ENCODE assay signal across 8 cellular contexts in the genomic region with DNA sequence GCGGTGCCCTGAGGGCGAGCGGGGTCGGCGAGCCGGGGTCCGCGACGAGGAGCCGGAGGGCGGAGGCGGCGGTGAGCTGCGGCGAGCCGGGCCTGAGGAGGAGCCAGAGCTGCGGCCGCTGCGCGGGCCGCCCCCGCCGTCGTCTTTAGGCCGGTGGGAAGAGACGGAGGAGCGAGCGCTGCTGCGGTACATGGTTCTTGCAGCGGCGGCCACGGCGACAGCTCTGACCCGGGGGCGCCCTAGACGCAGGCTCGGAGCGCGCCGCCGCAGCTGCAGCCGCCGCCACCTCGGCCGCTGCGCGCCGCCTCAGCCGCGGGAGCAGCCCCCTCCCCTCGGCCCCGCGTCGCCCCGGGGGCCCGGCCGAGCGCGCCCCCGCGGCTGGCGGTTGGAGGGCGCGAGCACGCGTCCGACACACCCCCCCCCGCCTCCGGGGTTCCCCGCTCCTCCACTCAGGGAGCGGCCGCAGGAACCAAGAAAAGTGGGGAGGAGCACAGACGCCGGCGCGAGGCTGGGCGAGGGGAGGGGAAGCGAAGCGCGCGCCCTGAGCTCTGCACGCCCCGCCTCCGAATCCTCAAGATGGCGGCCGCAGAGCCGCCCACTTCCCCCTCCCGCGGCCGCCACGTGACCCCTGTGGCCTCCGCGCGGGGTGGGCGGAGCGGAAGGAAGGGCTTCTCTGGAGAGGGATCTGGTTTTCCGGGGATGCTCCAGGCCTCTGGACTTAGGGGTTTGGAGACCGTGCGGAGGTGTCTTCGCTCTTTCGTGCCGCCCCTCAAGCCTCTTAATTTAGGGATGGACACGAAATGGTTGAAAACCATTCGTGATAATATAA. TPM values are rescaled to one million over a fixed set of nuclear protein-coding genes. Genes with fewer than 3 reads are reported as not detected.
A peak's percentile ranks its signal among the peaks of the same experiment; 100 is the strongest.
DNase-seq lines count a peak whose midpoint lies in the region; ATAC-seq, FAIRE-seq and TF ChIP-seq lines count a peak whose summit lies in the region.

A gene with protein sequence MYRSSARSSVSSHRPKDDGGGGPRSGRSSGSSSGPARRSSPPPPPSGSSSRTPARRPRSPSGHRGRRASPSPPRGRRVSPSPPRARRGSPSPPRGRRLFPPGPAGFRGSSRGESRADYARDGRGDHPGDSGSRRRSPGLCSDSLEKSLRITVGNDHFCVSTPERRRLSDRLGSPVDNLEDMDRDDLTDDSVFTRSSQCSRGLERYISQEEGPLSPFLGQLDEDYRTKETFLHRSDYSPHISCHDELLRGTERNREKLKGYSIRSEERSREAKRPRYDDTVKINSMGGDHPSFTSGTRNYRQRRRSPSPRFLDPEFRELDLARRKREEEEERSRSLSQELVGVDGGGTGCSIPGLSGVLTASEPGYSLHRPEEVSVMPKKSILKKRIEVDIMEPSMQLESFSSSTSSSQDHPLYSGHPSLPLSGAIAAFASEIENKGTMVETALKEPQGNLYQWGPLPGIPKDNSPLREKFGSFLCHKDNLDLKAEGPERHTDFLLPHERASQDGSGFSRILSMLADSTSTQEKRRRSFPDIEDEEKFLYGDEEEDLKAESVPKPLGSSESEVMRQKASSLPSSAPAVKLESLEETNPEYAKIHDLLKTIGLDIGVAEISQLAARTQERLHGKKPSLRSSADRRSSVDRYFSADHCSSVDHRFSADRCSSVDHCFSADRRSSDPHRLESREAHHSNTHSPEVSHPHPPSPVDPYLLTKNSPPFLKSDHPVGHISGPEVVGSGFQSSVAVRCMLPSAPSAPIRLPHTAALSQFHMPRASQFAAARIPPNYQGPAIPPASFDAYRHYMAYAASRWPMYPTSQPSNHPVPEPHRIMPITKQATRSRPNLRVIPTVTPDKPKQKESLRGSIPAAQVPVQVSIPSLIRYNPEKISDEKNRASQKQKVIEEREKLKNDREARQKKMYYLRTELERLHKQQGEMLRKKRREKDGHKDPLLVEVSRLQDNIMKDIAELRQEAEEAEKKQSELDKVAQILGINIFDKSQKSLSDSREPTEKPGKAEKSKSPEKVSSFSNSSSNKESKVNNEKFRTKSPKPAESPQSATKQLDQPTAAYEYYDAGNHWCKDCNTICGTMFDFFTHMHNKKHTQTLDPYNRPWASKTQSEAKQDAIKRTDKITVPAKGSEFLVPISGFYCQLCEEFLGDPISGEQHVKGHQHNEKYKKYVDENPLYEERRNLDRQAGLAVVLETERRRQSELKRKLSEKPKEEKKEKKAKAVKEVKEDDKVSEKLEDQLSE (N-terminal part only) (minus strand): TSS at position 474 of the 829 bp plus-strand sequence. CDS start 282 bp downstream, at position 192.

- peak; percentile 8 for FAIRE-seq in endometrium (lab: Jason Lieb, UNC)

- H3K4me3 ChIP-seq in OCI-LY1 (ENCODE audit: low read depth, low read length, poor library complexity, severe bottlenecking) (peak within 1 kb of the TSS; percentile 90), mesodermal cell (ENCODE audit: extremely low read depth, insufficient read depth, low read length, poor library complexity, severe bottlenecking) (peak within 1 kb of the TSS; percentile 69)

- peaks cover 37% of the 10 kb centered on the region for H3K4me1 ChIP-seq in OCI-LY1 (ENCODE audit: insufficient read depth, low read length, severe bottlenecking)
- H3K4me1 ChIP-seq in mesodermal cell (ENCODE audit: control insufficient read depth, insufficient read depth, low read length, poor library complexity, severe bottlenecking): peaks cover 13% of the 10 kb centered on the region

- peaks cover 18% of the 10 kb centered on the region for H3K4me1 Mint-ChIP-seq in Calu3 (ENCODE audit: low read depth, unreplicated experiment)

- peak; percentile 99 for DNase-seq in Calu3
- DNase-seq in HuH-7 (ENCODE audit: low spot score): peak; percentile 75
- DNase-seq in activated CD8-positive, alpha-beta memory T cell treated with anti-CD3 and anti-CD28 coated beads, Interleukin-2, amount 50 U/mL, for 24 hours (ENCODE audit: extremely low read depth): peak; percentile 79
- peak; percentile 78 for DNase-seq in stimulated activated CD8-positive, alpha-beta memory T cell treated with anti-CD3 and anti-CD28 coated beads, Interleukin-15, amount 100 ng/mL, for 24 hours (ENCODE audit: low read depth)

- peak within 1 kb of the TSS; percentile 38 for H3K27ac Mint-ChIP-seq in Calu3 (ENCODE audit: unreplicated experiment)

- H3K9ac ChIP-seq in OCI-LY1 (ENCODE audit: low read length): peak within 1 kb of the TSS; percentile 88

- H3K27me3 Mint-ChIP-seq in Calu3 (ENCODE audit: unreplicated experiment): no peaks in the 10 kb centered on the region

- H3K9me3 ChIP-seq in OCI-LY1 (ENCODE audit: low read length): no peaks in the 10 kb centered on the region
- no peaks in the 10 kb centered on the region for H3K9me3 ChIP-seq in mesodermal cell (ENCODE audit: control insufficient read depth, low read length)

- H3K27ac ChIP-seq in OCI-LY1 (ENCODE audit: low read depth, low read length, poor library complexity, severe bottlenecking) (peak within 1 kb of the TSS; percentile 70), mesodermal cell (ENCODE audit: low read depth, low read length, severe bottlenecking) (peak within 1 kb of the TSS; percentile 73)

- peak; percentile 76 for ATAC-seq in GM21515 (IDR thresholded peaks at IDR 0.05; ENCODE audit: unreplicated experiment)

- CTCF ChIA-PET in Calu3 (lab: Charles Lee): interaction anchor here (0.6 to 1.7 kb wide), 11 partner anchors 17 to 199 kb away, joined by 3 to 7 read pairs (median 5); a partner anchor contains a TSS

- no peaks in the 10 kb centered on the region for H3K9me3 Mint-ChIP-seq in Calu3 (ENCODE audit: low read depth, unreplicated experiment)

- WGBS in mesodermal cell (ENCODE audit: insufficient coverage in 2 of 2), 2 experiments: 0% methylated on average over 42 to 45 of the region's 104 CpGs

- no peaks in the 10 kb centered on the region for H4K20me1 ChIP-seq in OCI-LY1 (ENCODE audit: insufficient read depth, low read length)

- H3F3A ChIP-seq in OCI-LY1 (ENCODE audit: insufficient read depth, low read length): no peaks in the 10 kb centered on the region

- H3K79me2 ChIP-seq in OCI-LY1 (ENCODE audit: insufficient read depth, low read length): no peaks in the 10 kb centered on the region

- H3K9me2 ChIP-seq in OCI-LY1 (ENCODE audit: low read depth, low read length): no peaks in the 10 kb centered on the region

- BruUV-seq in Calu3 (replicated peaks; lab: Mats Ljungman, UMichigan): no TSS peak

- H3K36me3 ChIP-seq in OCI-LY1 (ENCODE audit: insufficient read depth, low read length) (peaks cover 13% of the 10 kb centered on the region), mesodermal cell (ENCODE audit: control insufficient read depth, insufficient read depth, low read length) (peaks cover 13% of the 10 kb centered on the region)

- H2AFZ ChIP-seq in OCI-LY1 (ENCODE audit: low read length): peak within 1 kb of the TSS; percentile 79

- H3K36me3 Mint-ChIP-seq in Calu3 (ENCODE audit: insufficient read depth, unreplicated experiment): peaks cover 27% of the 10 kb centered on the region

- TF ChIP-seq CTCF in Calu3 (IDR thresholded peaks at IDR 0.05; ENCODE audit: unreplicated experiment) (no peak), OCI-LY1 (IDR thresholded peaks at IDR 0.05; ENCODE audit: low read length) (no peak)

- peak within 1 kb of the TSS; percentile 75 for H3K4me3 Mint-ChIP-seq in Calu3 (ENCODE audit: low read depth, unreplicated experiment)

- intact Hi-C loops in Calu3 (cut with micrococcal nuclease; ENCODE audit: unreplicated experiment): no loop called here

- no peaks in the 10 kb centered on the region for H3K27me3 ChIP-seq in OCI-LY1 (ENCODE audit: insufficient read depth, low read length)

- H3K4me2 ChIP-seq in OCI-LY1 (ENCODE audit: low read length): peak within 1 kb of the TSS; percentile 95

RNA-seq across cellular contexts. Expression of the gene that starts here (rescaled TPM):
- total RNA-seq in Calu3 (2022): 14.7 and 15.8 TPM in 2 replicates
- 24.1 TPM for polyA plus RNA-seq in mesodermal cell (2013, experiment 1 of 2)
- 22.7 TPM for polyA plus RNA-seq in mesodermal cell (2013, experiment 2 of 2)

Comparison
In these comparisons a context has a peak if more than half of its experiments do, and no peak if none do; other contexts are left out.
1. Peak in every context shown above with its lines: DNase-seq, ATAC-seq, H3K4me3 ChIP-seq and H3K27ac ChIP-seq.